In the genomic region with DNA sequence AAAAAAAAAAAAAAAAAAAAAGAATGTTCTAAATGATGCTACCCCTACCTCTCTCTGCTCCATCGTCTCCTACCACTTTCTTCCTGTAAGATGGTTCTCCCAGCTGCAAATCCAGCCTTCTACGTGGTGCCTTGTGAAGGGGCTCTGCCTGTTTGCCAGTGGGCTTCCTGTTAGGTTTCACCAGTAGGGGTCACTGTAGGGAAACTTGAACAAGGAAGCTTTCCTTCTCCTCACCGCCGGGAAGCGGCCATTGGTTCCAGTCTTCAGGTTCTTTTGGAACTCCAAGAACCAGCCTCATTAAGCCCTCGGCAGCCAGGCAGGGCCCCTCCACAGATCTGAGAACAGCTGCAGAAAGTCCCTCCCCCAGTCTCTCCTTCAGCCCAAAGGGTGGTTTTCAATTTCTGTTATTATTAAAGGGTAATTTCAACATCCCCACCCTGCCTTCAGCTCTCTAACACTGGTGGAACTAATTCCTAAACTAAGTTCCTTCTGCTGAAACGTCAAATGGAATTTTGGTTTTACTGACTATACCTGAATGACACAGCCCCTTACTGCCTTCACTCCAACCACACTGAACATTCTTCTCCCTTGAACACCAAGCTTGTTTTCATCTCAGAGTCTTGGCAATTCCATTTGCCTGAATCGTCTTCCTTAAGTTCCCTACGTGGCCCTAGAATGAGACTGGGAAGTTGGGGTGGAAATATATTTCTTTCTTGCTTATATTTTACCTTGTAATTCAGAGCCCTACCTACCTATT, we compare ENCODE assay signal across 9 cellular contexts. TPM values are rescaled to one million over a fixed set of nuclear protein-coding genes. Genes with fewer than 3 reads are reported as not detected.
A peak's percentile ranks its signal among the peaks of the same experiment; 100 is the strongest.
DNase-seq lines count a peak whose midpoint lies in the region; ATAC-seq, FAIRE-seq and TF ChIP-seq lines count a peak whose summit lies in the region.
"Had no signal": no experiment of that assay in that cellular context is flagged by ENCODE, and none has a peak within 500 bp of the region (broad histone marks: within the 10 kb centered on the region; RNA-seq: fewer than 3 reads in every experiment).

No MANE protein-coding gene starts in this region.

- FAIRE-seq in frontal cortex (lab: Jason Lieb, UNC): no peak
- FAIRE-seq: TTC549 had no signal

- H3K9me3 ChIP-seq in A673 (ENCODE audit: low read depth, low read length, poor library complexity, severe bottlenecking) (no peaks in the 10 kb centered on the region), PC-3 (ENCODE audit: low read length) (no peaks in the 10 kb centered on the region)

- intact Hi-C loops in A673 (cut with micrococcal nuclease; ENCODE audit: unreplicated experiment) (no loop called here), PC-3 (cut with micrococcal nuclease) (no loop called here)

- H3K79me2 ChIP-seq in PC-3 (ENCODE audit: low read length): no peaks in the 10 kb centered on the region

- H3K4me1 ChIP-seq in A673 (ENCODE audit: insufficient read depth, low read length, poor library complexity, severe bottlenecking) (no peaks in the 10 kb centered on the region), PC-3 (ENCODE audit: insufficient read depth, low read length) (peaks cover 3% of the 10 kb centered on the region; the same call in 1 of the 2 replicates)

- H3K27me3 ChIP-seq in A673 (replicated peaks; ENCODE audit: insufficient read depth, low read depth, low read length, poor library complexity) (no peaks in the 10 kb centered on the region), PC-3 (ENCODE audit: low read length) (no peaks in the 10 kb centered on the region)

- H4K20me1 ChIP-seq in PC-3 (ENCODE audit: low read length): no peaks in the 10 kb centered on the region

- no peaks in the 10 kb centered on the region for H3F3A ChIP-seq in PC-3 (ENCODE audit: low read length, unreplicated experiment)

- DNase-seq in A673 (ENCODE audit: low spot score) (peak; percentile 58), GDM1 (lab: John Stamatoyannopoulos, UW) (peak; percentile 1), PC-3 (peak; percentile 39), foreskin fibroblast (peak in 1 of 2 donors; percentile 19), hippocampal formation (lab: John Stamatoyannopoulos, UW) (no peak), frontal cortex (ENCODE audit: low spot score in 2 of 2) (no peak), DMS114 treated with DMSO at 0.1 percent for 48 hours (lab: John Stamatoyannopoulos, UW; ENCODE audit: unreplicated experiment) (no peak)

- no peaks in the 10 kb centered on the region for H3K9me2 ChIP-seq in PC-3 (replicated peaks; ENCODE audit: low read length)

- H3K4me2 ChIP-seq in PC-3 (ENCODE audit: low read length): no peak overlapping the region

- no peak overlapping the region for H3K27ac ChIP-seq in A673 (ENCODE audit: low read depth, low read length, poor library complexity, severe bottlenecking)
- no peak overlapping the region for H3K27ac ChIP-seq in PC-3 (ENCODE audit: low read length)

- H3K36me3 ChIP-seq in A673 (ENCODE audit: insufficient read depth, low read length, poor library complexity, severe bottlenecking) (peaks cover 27% of the 10 kb centered on the region), PC-3 (ENCODE audit: low read depth, low read length) (peaks cover 7% of the 10 kb centered on the region)

- no peak overlapping the region for H3K4me3 ChIP-seq in A673 (ENCODE audit: low read depth, low read length, poor library complexity, severe bottlenecking)
- no peak overlapping the region for H3K4me3 ChIP-seq in PC-3 (ENCODE audit: low read length)
- no peak overlapping the region for H3K4me3 ChIP-seq in foreskin fibroblast (ENCODE audit: low read depth in 1 of 2, low read length in 2 of 2)

- ATAC-seq in PC-3 (no peak), HG02610 (IDR thresholded peaks at IDR 0.05; ENCODE audit: unreplicated experiment) (no peak)

- POLR2A ChIA-PET in A673 (lab: Charles Lee; ENCODE audit: low non-redundant PET): no interaction called here
- POLR2A ChIA-PET in PC-3 (lab: Charles Lee; ENCODE audit: unreplicated experiment): interaction anchor here (0.6 to 0.7 kb wide), 2 partner anchors 55 to 976 kb away, joined by 5 to 21 read pairs; no protein-coding TSS in a partner anchor

- TF ChIP-seq CTCF in A673 (conservative IDR thresholded peaks at IDR 0.05; ENCODE audit: low read depth, low read length) (peak; percentile 71), PC-3 (conservative IDR thresholded peaks at IDR 0.05; ENCODE audit: low read depth, low read length) (peak; percentile 67), foreskin fibroblast (IDR thresholded peaks at IDR 0.05; ENCODE audit: low read depth, low read length) (peak; percentile 27)

- CTCF ChIA-PET in A673 (lab: Charles Lee): interaction anchor here (1.0 kb wide), 1 partner anchor 11 kb away, joined by 7 read pairs; no protein-coding TSS in a partner anchor
- CTCF ChIA-PET in PC-3 (lab: Charles Lee): interaction anchor here (0.5 kb wide), 1 partner anchor 270 kb away, joined by 6 read pairs; no protein-coding TSS in a partner anchor

- H3K9ac ChIP-seq in PC-3 (ENCODE audit: low read length): no peak overlapping the region

- no peak overlapping the region for H2AFZ ChIP-seq in PC-3 (ENCODE audit: low read length)

- BruUV-seq in A673 (replicated peaks; lab: Mats Ljungman, UMichigan) (no TSS peak), PC-3 (replicated peaks; lab: Mats Ljungman, UMichigan) (no TSS peak)

RNA-seq across cellular contexts. Expression of gene MCCC1, which starts 13.5 kb away (rescaled TPM):
- 19.2 and 27.4 TPM in 2 replicates for total RNA-seq in A673 (2021)
- 18.5 and 26.3 TPM in 2 replicates for total RNA-seq in PC-3 (2014; rRNA removed)
- total RNA-seq in frontal cortex: 38.3 TPM

Comparison
In these comparisons a context has a peak if more than half of its experiments do, and no peak if none do; other contexts are left out.
1. DNase-seq: peak in A673 (single experiment), GDM1 (single experiment) and PC-3 (single experiment); none in hippocampal formation (0 of 2), frontal cortex (0 of 2) and DMS114 treated with DMSO at 0.1 percent for 48 hours (single experiment).
2. Peak in every context shown above with its lines, with median percentiles within 50 percentile points of each other: CTCF ChIP-seq.